In genomic region chr12:109054520-109054919, GRCh38 we compare ENCODE assay signal across 19 cellular contexts. TPM values are rescaled to one million over a fixed set of nuclear protein-coding genes. Genes with fewer than 3 reads are reported as not detected.
DNase-seq lines count a peak whose midpoint lies in the region; ATAC-seq and TF ChIP-seq lines count a peak whose summit lies in the region.
"Had no signal": no experiment of that assay in that cellular context is flagged by ENCODE, and none has a peak within 500 bp of the region (broad histone marks: within the 10 kb centered on the region; RNA-seq: fewer than 3 reads in every experiment).

No MANE protein-coding gene starts in this region.

- no peak for ATAC-seq in activated CD8-positive, alpha-beta memory T cell treated with anti-CD3 and anti-CD28 coated beads, Interleukin-2, amount 10 ng/mL, durations not matched to agents 7 days and 5 days
- ATAC-seq in stimulated activated memory B cell treated with anti-CD40 and anti-IgM and Interleukin-4, amounts not matched to agents 10 μg/mL and 1 μg/mL and 100 μg/mL, for 72 hours: no peak
- ATAC-seq in HG02678 (IDR thresholded peaks at IDR 0.05; ENCODE audit: unreplicated experiment) (no peak), HG02981 (IDR thresholded peaks at IDR 0.05; ENCODE audit: unreplicated experiment) (no peak)
- ATAC-seq: gastrocnemius medialis had no signal

- H3K9ac ChIP-seq in OCI-LY3 (ENCODE audit: low read length) (no peak overlapping the region), duodenal mucosa (ENCODE audit: low read depth in 1 of 2, low read length in 2 of 2) (no peak overlapping the region)

- H3K27ac Mint-ChIP-seq in activated CD8-positive, alpha-beta memory T cell treated with anti-CD3 and anti-CD28 coated beads, Interleukin-2, amount 10 ng/mL, durations not matched to agents 7 days and 5 days: peak overlapping the region; percentile 96
- peak overlapping the region; percentile 93 for H3K27ac Mint-ChIP-seq in stimulated activated memory B cell treated with anti-CD40 and anti-IgM and Interleukin-4, amounts not matched to agents 10 μg/mL and 1 μg/mL and 100 μg/mL, for 72 hours

- no peak overlapping the region for H2AFZ ChIP-seq in OCI-LY3 (ENCODE audit: low read depth, low read length)

- peaks cover 14% of the 10 kb centered on the region for H3K4me1 Mint-ChIP-seq in activated CD8-positive, alpha-beta memory T cell treated with anti-CD3 and anti-CD28 coated beads, Interleukin-2, amount 10 ng/mL, durations not matched to agents 7 days and 5 days
- H3K4me1 Mint-ChIP-seq in stimulated activated memory B cell treated with anti-CD40 and anti-IgM and Interleukin-4, amounts not matched to agents 10 μg/mL and 1 μg/mL and 100 μg/mL, for 72 hours: peaks cover 29% of the 10 kb centered on the region

- DNase-seq in activated CD8-positive, alpha-beta memory T cell treated with anti-CD3 and anti-CD28 coated beads, Interleukin-2, amount 10 ng/mL, durations not matched to agents 7 days and 5 days: no peak
- no peak for DNase-seq in activated CD8-positive, alpha-beta memory T cell treated with anti-CD3 and anti-CD28 coated beads, Interleukin-2, amount 50 U/mL, for 4 hours
- DNase-seq in GDM1 (lab: John Stamatoyannopoulos, UW): no peak
- DNase-seq: ACHN, activated B cell treated with CpG ODN at 0.5 μM for 24 hours, gastrocnemius medialis, KG1, NCI-H1092 treated with DMSO at 0.1 percent for 48 hours, NCI-H748 treated with DMSO at 0.1 percent for 48 hours, SK-N-SH had no signal

- H3K27me3 ChIP-seq in OCI-LY3 (ENCODE audit: low read depth, low read length) (no peaks in the 10 kb centered on the region), duodenal mucosa (ENCODE audit: control insufficient read depth in 1 of 2, insufficient read depth in 2 of 2, low read length in 2 of 2) (no peaks in the 10 kb centered on the region)
- H3K27me3 ChIP-seq: ascending aorta, gastrocnemius medialis had no signal

- no peak for TF ChIP-seq CTCF in OCI-LY3 (IDR thresholded peaks at IDR 0.05; ENCODE audit: low read depth, low read length)

- H3K9me3 Mint-ChIP-seq in activated CD8-positive, alpha-beta memory T cell treated with anti-CD3 and anti-CD28 coated beads, Interleukin-2, amount 10 ng/mL, durations not matched to agents 7 days and 5 days (ENCODE audit: low read depth): no peaks in the 10 kb centered on the region
- no peaks in the 10 kb centered on the region for H3K9me3 Mint-ChIP-seq in stimulated activated memory B cell treated with anti-CD40 and anti-IgM and Interleukin-4, amounts not matched to agents 10 μg/mL and 1 μg/mL and 100 μg/mL, for 72 hours
- H3K9me3 Mint-ChIP-seq: activated B cell treated with CpG ODN at 0.5 μM for 24 hours had no signal

- H3K36me3 ChIP-seq in OCI-LY3 (replicated peaks; ENCODE audit: low read depth, low read length) (no peaks in the 10 kb centered on the region), duodenal mucosa (ENCODE audit: control insufficient read depth in 1 of 2, insufficient read depth in 2 of 2, low read length in 2 of 2) (peaks cover 3 to 15% of the 10 kb centered on the region in 2 donors)

- peak overlapping the region; percentile 88 for H3K4me3 Mint-ChIP-seq in activated CD8-positive, alpha-beta memory T cell treated with anti-CD3 and anti-CD28 coated beads, Interleukin-2, amount 10 ng/mL, durations not matched to agents 7 days and 5 days
- no peak overlapping the region for H3K4me3 Mint-ChIP-seq in stimulated activated memory B cell treated with anti-CD40 and anti-IgM and Interleukin-4, amounts not matched to agents 10 μg/mL and 1 μg/mL and 100 μg/mL, for 72 hours

- H3K4me1 ChIP-seq in OCI-LY3 (ENCODE audit: low read length) (peaks cover 4% of the 10 kb centered on the region; the same call in 1 of the 2 replicates), duodenal mucosa (ENCODE audit: control insufficient read depth in 1 of 2, insufficient read depth in 2 of 2, low read length in 2 of 2) (peaks cover 4 to 17% of the 10 kb centered on the region in 2 donors)

- peaks cover 2% of the 10 kb centered on the region for H3K36me3 Mint-ChIP-seq in activated CD8-positive, alpha-beta memory T cell treated with anti-CD3 and anti-CD28 coated beads, Interleukin-2, amount 10 ng/mL, durations not matched to agents 7 days and 5 days
- H3K36me3 Mint-ChIP-seq in stimulated activated memory B cell treated with anti-CD40 and anti-IgM and Interleukin-4, amounts not matched to agents 10 μg/mL and 1 μg/mL and 100 μg/mL, for 72 hours: peaks cover 23% of the 10 kb centered on the region

- H3K4me3 ChIP-seq in OCI-LY3 (ENCODE audit: low read length) (no peak overlapping the region), duodenal mucosa (ENCODE audit: low read depth in 1 of 2, low read length in 2 of 2) (peak overlapping the region in 1 of 2 donors; percentile 86)

- peak overlapping the region; percentile 95 for H3K4me2 ChIP-seq in OCI-LY3 (ENCODE audit: low read length)

- peaks cover 12% of the 10 kb centered on the region; the same call in 1 of the 2 replicates for H3K79me2 ChIP-seq in OCI-LY3 (ENCODE audit: low read length)

- H3K27ac ChIP-seq in OCI-LY3 (ENCODE audit: low read length) (no peak overlapping the region), duodenal mucosa (ENCODE audit: low read depth, low read length) (peak overlapping the region; percentile 71)
- H3K27ac ChIP-seq: ascending aorta, epithelial cell of prostate had no signal

- no peaks in the 10 kb centered on the region for H3K27me3 Mint-ChIP-seq in activated CD8-positive, alpha-beta memory T cell treated with anti-CD3 and anti-CD28 coated beads, Interleukin-2, amount 10 ng/mL, durations not matched to agents 7 days and 5 days
- H3K27me3 Mint-ChIP-seq in stimulated activated memory B cell treated with anti-CD40 and anti-IgM and Interleukin-4, amounts not matched to agents 10 μg/mL and 1 μg/mL and 100 μg/mL, for 72 hours: no peaks in the 10 kb centered on the region
- H3K27me3 Mint-ChIP-seq: activated B cell treated with CpG ODN at 0.5 μM for 24 hours had no signal

- no peaks in the 10 kb centered on the region for H4K20me1 ChIP-seq in OCI-LY3 (ENCODE audit: insufficient read depth, low read length)

- no peaks in the 10 kb centered on the region for H3K9me3 ChIP-seq in OCI-LY3 (ENCODE audit: insufficient read depth, low read length)
- no peaks in the 10 kb centered on the region for H3K9me3 ChIP-seq in duodenal mucosa (ENCODE audit: control insufficient read depth in 1 of 2, low read length in 2 of 2)
- H3K9me3 ChIP-seq: ascending aorta, gastrocnemius medialis, SK-N-SH had no signal

- CTCF ChIA-PET in activated CD8-positive, alpha-beta memory T cell treated with anti-CD3 and anti-CD28 coated beads, Interleukin-2, amount 10 ng/mL, durations not matched to agents 7 days and 5 days (lab: Charles Lee): interaction anchor here (1.2 to 1.9 kb wide), 4 partner anchors 38 to 436 kb away, joined by 4 to 8 read pairs (median 6); partner anchors contain the start of gene ALKBH2

RNA-seq across cellular contexts. Expression of gene USP30, which starts 2.1 kb away (rescaled TPM):
- total RNA-seq in activated CD8-positive, alpha-beta memory T cell treated with anti-CD3 and anti-CD28 coated beads, Interleukin-2, amount 10 ng/mL, durations not matched to agents 7 days and 5 days: 1 to 10 TPM; 5.9 to 8.7 TPM

RNA-seq across cellular contexts. Expression of gene SVOP, which starts 33.7 kb away (rescaled TPM):
- total RNA-seq in activated CD8-positive, alpha-beta memory T cell treated with anti-CD3 and anti-CD28 coated beads, Interleukin-2, amount 10 ng/mL, durations not matched to agents 7 days and 5 days: not detected
- total RNA-seq: activated B cell treated with CpG ODN at 0.5 μM for 24 hours, ascending aorta, lower leg skin, smooth muscle cell had no signal

RNA-seq across cellular contexts. Expression of gene ALKBH2, which starts 38.8 kb away (rescaled TPM):
- total RNA-seq in activated CD8-positive, alpha-beta memory T cell treated with anti-CD3 and anti-CD28 coated beads, Interleukin-2, amount 10 ng/mL, durations not matched to agents 7 days and 5 days: 10 to 100 TPM; 14.0 to 17.2 TPM

RNA-seq across cellular contexts. Expression of gene UNG, which starts 42.9 kb away (rescaled TPM):
- total RNA-seq in activated CD8-positive, alpha-beta memory T cell treated with anti-CD3 and anti-CD28 coated beads, Interleukin-2, amount 10 ng/mL, durations not matched to agents 7 days and 5 days: 10 to 100 TPM; 53.7 to 75.6 TPM
